22 cellular contexts compared by ENCODE assay signal in the genomic region with DNA sequence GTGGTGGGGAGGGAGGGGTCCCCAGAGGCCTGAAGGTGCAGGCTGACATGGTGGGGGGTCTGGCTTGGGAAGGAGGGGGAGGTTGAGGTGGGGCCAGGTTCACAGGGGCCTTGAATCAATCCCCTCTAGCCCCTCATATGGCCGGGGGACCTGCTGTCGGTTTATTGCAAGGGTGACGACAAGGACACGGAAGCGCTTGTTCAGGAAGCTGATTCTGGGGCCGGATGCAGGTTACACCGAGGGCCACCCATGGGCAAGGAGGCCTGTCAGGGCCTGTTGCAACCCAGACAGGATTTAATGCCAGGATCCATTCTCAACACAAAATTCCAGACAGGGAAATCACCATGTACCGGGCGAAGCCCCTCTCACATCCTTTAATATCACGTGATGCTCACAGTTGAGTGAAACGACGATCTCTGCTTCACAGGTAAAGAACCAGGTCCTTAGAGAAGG. TPM values are rescaled to one million over a fixed set of nuclear protein-coding genes. Genes with fewer than 3 reads are reported as not detected.
DNase-seq lines count a peak whose midpoint lies in the region; ATAC-seq, FAIRE-seq and TF ChIP-seq lines count a peak whose summit lies in the region.
"Had no signal": no experiment of that assay in that cellular context is flagged by ENCODE, and none has a peak within 500 bp of the region (broad histone marks: within the 10 kb centered on the region; RNA-seq: fewer than 3 reads in every experiment).

No MANE protein-coding gene starts in this region.

- H3K36me3 ChIP-seq in ascending aorta (no peaks in the 10 kb centered on the region), osteoblast (ENCODE audit: insufficient read depth, low read length) (no peaks in the 10 kb centered on the region), upper lobe of right lung (no peaks in the 10 kb centered on the region)
- H3K36me3 ChIP-seq: brain microvascular endothelial cell, left lung, ovary had no signal

- no peaks in the 10 kb centered on the region for H3K79me2 ChIP-seq in osteoblast (ENCODE audit: insufficient read depth, low read length)

- no peaks in the 10 kb centered on the region for H3K4me1 Mint-ChIP-seq in activated T-cell treated with anti-CD3 and anti-CD28 coated beads, Interleukin-2, amount 50 U/mL, for 4 hours (ENCODE audit: low read depth)
- H3K4me1 Mint-ChIP-seq in Calu3 (ENCODE audit: low read depth, unreplicated experiment): peaks cover 11% of the 10 kb centered on the region

- DNase-seq in ascending aorta (ENCODE audit: low spot score in 2 of 2) (no peak), foreskin keratinocyte (peak; percentile 86 to 92), osteoblast (ENCODE audit: insufficient read length, low spot score, missing footprints) (peak; percentile 58), upper lobe of right lung (peak; percentile 54), urothelium cell line (ENCODE audit: low spot score) (no peak), Calu3 (no peak)
- no peak for DNase-seq in activated T-cell treated with anti-CD3 and anti-CD28 coated beads, Interleukin-2, amount 50 U/mL, for 4 hours
- DNase-seq: activated CD4-positive, CD25-positive, alpha-beta regulatory T cell; activated CD8-positive, alpha-beta T cell treated with anti-CD3 and anti-CD28 coated beads for 36 hours; activated T-cell treated with anti-CD3 and anti-CD28 coated beads, Interleukin-2, amount 50 U/mL, for 24 hours; brain microvascular endothelial cell; erythroblast; left lung; NCI-H1694 treated with DMSO at 0.1 percent for 48 hours; NCI-H2227 treated with DMSO at 0.1 percent for 48 hours; NCI-H774; stimulated activated CD4-positive, alpha-beta T cell treated with anti-CD3 and anti-CD28 coated beads, Interleukin-4, amount 100 ng/mL, for 1 hour; T-helper 9 cell had no signal

- TF ChIP-seq CTCF in ascending aorta (IDR thresholded peaks at IDR 0.05) (no peak), foreskin keratinocyte (conservative IDR thresholded peaks at IDR 0.05) (no peak), osteoblast (IDR thresholded peaks at IDR 0.05; ENCODE audit: extremely low read depth, low read depth, low read length) (no peak), upper lobe of right lung (IDR thresholded peaks at IDR 0.05) (no peak), Calu3 (IDR thresholded peaks at IDR 0.05; ENCODE audit: unreplicated experiment) (no peak)

- H3K27ac ChIP-seq in ascending aorta (peak overlapping the region; percentile 92 to 96), foreskin keratinocyte (peak overlapping the region; percentile 98), osteoblast (ENCODE audit: low read depth, low read length) (no peak overlapping the region), upper lobe of right lung (no peak overlapping the region)
- H3K27ac ChIP-seq: brain microvascular endothelial cell, ovary had no signal

- H3K9me3 Mint-ChIP-seq in activated T-cell treated with anti-CD3 and anti-CD28 coated beads, Interleukin-2, amount 50 U/mL, for 4 hours: no peaks in the 10 kb centered on the region
- H3K9me3 Mint-ChIP-seq in Calu3 (ENCODE audit: low read depth, unreplicated experiment): no peaks in the 10 kb centered on the region
- H3K9me3 Mint-ChIP-seq: activated CD8-positive, alpha-beta T cell treated with anti-CD3 and anti-CD28 coated beads for 36 hours; activated naive CD4-positive, alpha-beta T cell treated with anti-CD3 and anti-CD28 coated beads, Interleukin-2, amount 50 U/mL, for 72 hours; activated T-cell treated with anti-CD3 and anti-CD28 coated beads, Interleukin-2, amount 50 U/mL, for 24 hours had no signal

- FAIRE-seq in urothelium cell line (lab: Jason Lieb, UNC): no peak

- H3K27me3 ChIP-seq in ascending aorta (no peaks in the 10 kb centered on the region), foreskin keratinocyte (no peaks in the 10 kb centered on the region), osteoblast (ENCODE audit: insufficient read depth, low read length) (no peaks in the 10 kb centered on the region), upper lobe of right lung (no peaks in the 10 kb centered on the region)
- H3K27me3 ChIP-seq: brain microvascular endothelial cell, left lung, ovary had no signal

- H3K9me3 ChIP-seq in ascending aorta: no peaks in the 10 kb centered on the region
- no peaks in the 10 kb centered on the region for H3K9me3 ChIP-seq in osteoblast (ENCODE audit: low read depth, low read length)
- no peaks in the 10 kb centered on the region for H3K9me3 ChIP-seq in upper lobe of right lung
- H3K9me3 ChIP-seq: left lung, ovary had no signal

- H3K4me3 ChIP-seq in ascending aorta: no peak overlapping the region
- no peak overlapping the region for H3K4me3 ChIP-seq in osteoblast (ENCODE audit: insufficient read depth, low read length)
- no peak overlapping the region for H3K4me3 ChIP-seq in upper lobe of right lung
- H3K4me3 ChIP-seq: left lung, ovary had no signal

- no TSS peak for BruUV-seq in Calu3 (replicated peaks; lab: Mats Ljungman, UMichigan)

- no peaks in the 10 kb centered on the region for H4K20me1 ChIP-seq in osteoblast (ENCODE audit: insufficient read depth, low read length)

- H3K27ac Mint-ChIP-seq in Calu3 (ENCODE audit: unreplicated experiment): no peak overlapping the region
- H3K27ac Mint-ChIP-seq: activated CD8-positive, alpha-beta T cell treated with anti-CD3 and anti-CD28 coated beads for 36 hours; activated T-cell treated with anti-CD3 and anti-CD28 coated beads, Interleukin-2, amount 50 U/mL, for 24 hours had no signal

- H3K4me1 ChIP-seq in ascending aorta (peaks cover 33 to 87% of the 10 kb centered on the region in 2 donors), foreskin keratinocyte (peaks cover 24% of the 10 kb centered on the region), osteoblast (ENCODE audit: insufficient read depth, low read length) (peaks cover 3% of the 10 kb centered on the region), upper lobe of right lung (peaks cover 23% of the 10 kb centered on the region)

- no peak overlapping the region for H3K4me2 ChIP-seq in osteoblast (ENCODE audit: insufficient read depth, low read length)

- no peaks in the 10 kb centered on the region for H3K27me3 Mint-ChIP-seq in activated T-cell treated with anti-CD3 and anti-CD28 coated beads, Interleukin-2, amount 50 U/mL, for 4 hours (ENCODE audit: low read depth)
- no peaks in the 10 kb centered on the region for H3K27me3 Mint-ChIP-seq in Calu3 (ENCODE audit: unreplicated experiment)
- H3K27me3 Mint-ChIP-seq: activated CD8-positive, alpha-beta T cell treated with anti-CD3 and anti-CD28 coated beads for 36 hours; activated T-cell treated with anti-CD3 and anti-CD28 coated beads, Interleukin-2, amount 50 U/mL, for 24 hours had no signal

- ATAC-seq in foreskin keratinocyte: peak; percentile 48
- ATAC-seq in upper lobe of right lung: no peak
- ATAC-seq in activated T-cell treated with anti-CD3 and anti-CD28 coated beads, Interleukin-2, amount 50 U/mL, for 4 hours: no peak
- ATAC-seq in GM18873 (IDR thresholded peaks at IDR 0.05; ENCODE audit: low FRiP score, unreplicated experiment): no peak
- ATAC-seq: activated CD8-positive, alpha-beta T cell treated with anti-CD3 and anti-CD28 coated beads for 36 hours; activated naive CD4-positive, alpha-beta T cell treated with anti-CD3 and anti-CD28 coated beads, Interleukin-2, amount 50 U/mL, for 72 hours; left lung; SK-N-SH treated with all-trans-retinoic acid at 6 μM for 48 hours had no signal

- intact Hi-C loops in ascending aorta (cut with DNase I): loop anchor here (10.0 kb wide), 1 partner anchor 454 kb away; no protein-coding TSS in a partner anchor
- intact Hi-C loops in upper lobe of right lung (cut with DNase I): no loop called here
- intact Hi-C loops in Calu3 (cut with micrococcal nuclease; ENCODE audit: unreplicated experiment): no loop called here

- H2AFZ ChIP-seq in osteoblast (ENCODE audit: low read length): no peak overlapping the region

- H3K4me3 Mint-ChIP-seq in activated T-cell treated with anti-CD3 and anti-CD28 coated beads, Interleukin-2, amount 50 U/mL, for 4 hours: no peak overlapping the region
- no peak overlapping the region for H3K4me3 Mint-ChIP-seq in Calu3 (ENCODE audit: low read depth, unreplicated experiment)
- H3K4me3 Mint-ChIP-seq: activated CD8-positive, alpha-beta T cell treated with anti-CD3 and anti-CD28 coated beads for 36 hours; activated T-cell treated with anti-CD3 and anti-CD28 coated beads, Interleukin-2, amount 50 U/mL, for 24 hours had no signal

- CTCF ChIA-PET in Calu3 (lab: Charles Lee): no interaction called here

- no peaks in the 10 kb centered on the region for H3K36me3 Mint-ChIP-seq in activated T-cell treated with anti-CD3 and anti-CD28 coated beads, Interleukin-2, amount 50 U/mL, for 4 hours (ENCODE audit: insufficient read depth)
- peaks cover 9% of the 10 kb centered on the region for H3K36me3 Mint-ChIP-seq in Calu3 (ENCODE audit: insufficient read depth, unreplicated experiment)
- H3K36me3 Mint-ChIP-seq: activated naive CD4-positive, alpha-beta T cell treated with anti-CD3 and anti-CD28 coated beads, Interleukin-2, amount 50 U/mL, for 72 hours had no signal

RNA-seq across cellular contexts. Expression of gene SYNPO, which starts 41.6 kb away (rescaled TPM):
- total RNA-seq in ascending aorta: 128 TPM
- total RNA-seq in foreskin keratinocyte: 8.8 and 10.1 TPM in 2 replicates
- 6.9 and 7.0 TPM in 2 replicates for polyA plus RNA-seq in foreskin keratinocyte
- 2.7 and 4.0 TPM in 2 replicates for total RNA-seq in osteoblast
- total RNA-seq in upper lobe of right lung: 151 TPM
- 1 to 10 TPM in 1 of 3 donors, under 1 TPM in 2; 0.56 to 1.4 (median 0.79) TPM for total RNA-seq in activated T-cell treated with anti-CD3 and anti-CD28 coated beads, Interleukin-2, amount 50 U/mL, for 4 hours
- 0.92 and 2.5 TPM in 2 replicates for total RNA-seq in Calu3 (2022)

Comparison
In these comparisons a context has a peak if more than half of its experiments do, and no peak if none do; other contexts are left out.
1. DNase-seq: peak in foreskin keratinocyte (2 of 2), osteoblast (single experiment) and upper lobe of right lung (single experiment); none in ascending aorta (0 of 2), activated T-cell treated with anti-CD3 and anti-CD28 coated beads, Interleukin-2, amount 50 U/mL, for 4 hours (single experiment), urothelium cell line (single experiment) and Calu3 (single experiment).
2. H3K27ac ChIP-seq: peak in ascending aorta (2 of 2) and foreskin keratinocyte (single experiment); none in osteoblast (single experiment) and upper lobe of right lung (single experiment).
3. RNA of gene SYNPO, which starts 41.6 kb away (total RNA-seq): 151 TPM in upper lobe of right lung (single experiment) and 128 TPM in ascending aorta (single experiment); 8.8 to 10.1 TPM in foreskin keratinocyte, 2.7 to 4.0 TPM in osteoblast, 0.92 to 2.5 TPM in Calu3 and 0.56 to 1.4 TPM in activated T-cell treated with anti-CD3 and anti-CD28 coated beads, Interleukin-2, amount 50 U/mL, for 4 hours; every median in the first group is over 10 times any median in the second.